Comparison of ENCODE assay signal across 8 cellular contexts in the genomic region with DNA sequence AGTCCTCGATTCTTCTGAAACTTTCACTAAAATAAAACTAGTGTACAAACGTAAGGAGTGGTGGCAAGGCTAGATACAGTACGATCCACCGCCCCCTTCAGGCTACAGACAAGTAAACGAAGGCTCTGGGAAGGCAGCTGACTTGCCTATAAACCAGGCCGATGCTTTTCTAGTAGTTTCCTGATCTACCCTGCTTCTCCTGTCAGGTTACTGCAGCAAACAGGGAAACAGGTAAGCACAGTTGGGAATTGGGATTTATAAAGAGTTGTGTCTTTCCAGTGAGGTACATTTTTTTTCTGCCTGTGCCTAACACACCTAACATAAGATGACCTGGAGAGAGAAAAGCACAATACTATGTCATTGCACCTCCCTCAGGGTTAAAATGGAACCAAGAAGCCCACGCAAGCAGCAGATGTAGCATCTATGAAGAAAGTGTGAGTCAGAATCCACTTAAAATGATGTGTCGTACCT.
DNase-seq lines count a peak whose midpoint lies in the region; ATAC-seq and TF ChIP-seq lines count a peak whose summit lies in the region.

No MANE protein-coding gene starts in this region.

- intact Hi-C loops in CD14-positive monocyte (cut with micrococcal nuclease), result no loop called here
- intact Hi-C loops in activated CD4-positive, alpha-beta T cell treated with anti-CD3 and anti-CD28 coated beads, Interleukin-2, amount 10 ng/mL, durations not matched to agents 24 days and 14 days (cut with micrococcal nuclease), result loop anchor here (1.0 to 5.0 kb wide), 5 partner anchors 9 to 509 kb away; partner anchors contain the start of gene NCK2

- no peaks in the 10 kb centered on the region for H3K9me3 ChIP-seq in endodermal cell (ENCODE audit: control insufficient read depth, low read length)

- DNase-seq in CD14-positive monocyte (ENCODE audit: low spot score) (no peak), endodermal cell (no peak), pons (ENCODE audit: low spot score) (peak; percentile 14), mesenteric fat pad (ENCODE audit: low spot score) (no peak), amygdala (lab: John Stamatoyannopoulos, UW) (no peak), T1000 (lab: John Stamatoyannopoulos, UW) (no peak)
- peak; percentile 86 for DNase-seq in activated CD4-positive, alpha-beta T cell treated with anti-CD3 and anti-CD28 coated beads, Interleukin-2, amount 10 ng/mL, durations not matched to agents 24 days and 14 days

- no peaks in the 10 kb centered on the region for H3K27me3 ChIP-seq in endodermal cell (ENCODE audit: control insufficient read depth, insufficient read depth, low read length, poor library complexity, severe bottlenecking)

- H3K27ac Mint-ChIP-seq in CD14-positive monocyte (no peak overlapping the region), endodermal cell (no peak overlapping the region)
- peak overlapping the region; percentile 73 for H3K27ac Mint-ChIP-seq in activated CD4-positive, alpha-beta T cell treated with anti-CD3 and anti-CD28 coated beads, Interleukin-2, amount 10 ng/mL, durations not matched to agents 24 days and 14 days

- TF ChIP-seq CTCF in CD14-positive monocyte (IDR thresholded peaks at IDR 0.05) (peak; percentile 22), endodermal cell (conservative IDR thresholded peaks at IDR 0.05) (peak; percentile 72)

- H3K4me3 ChIP-seq in endodermal cell (ENCODE audit: low read length), result no peak overlapping the region

- peak; percentile 57 for ATAC-seq in HG02852 (IDR thresholded peaks at IDR 0.05; ENCODE audit: unreplicated experiment)

- peaks cover 0 to 3% (median 0%) of the 10 kb centered on the region in 7 donors for H3K9me3 Mint-ChIP-seq in CD14-positive monocyte
- no peaks in the 10 kb centered on the region for H3K9me3 Mint-ChIP-seq in activated CD4-positive, alpha-beta T cell treated with anti-CD3 and anti-CD28 coated beads, Interleukin-2, amount 10 ng/mL, durations not matched to agents 24 days and 14 days
- H3K9me3 Mint-ChIP-seq in endodermal cell, result no peaks in the 10 kb centered on the region

- no peak overlapping the region for H3K27ac ChIP-seq in endodermal cell (ENCODE audit: low read depth, low read length)

- no peaks in the 10 kb centered on the region for H3K4me1 Mint-ChIP-seq in CD14-positive monocyte
- H3K4me1 Mint-ChIP-seq in activated CD4-positive, alpha-beta T cell treated with anti-CD3 and anti-CD28 coated beads, Interleukin-2, amount 10 ng/mL, durations not matched to agents 24 days and 14 days, result peaks cover 29% of the 10 kb centered on the region
- H3K4me1 Mint-ChIP-seq in endodermal cell, result peaks cover 2% of the 10 kb centered on the region

- no peaks in the 10 kb centered on the region for H3K36me3 ChIP-seq in endodermal cell (ENCODE audit: control insufficient read depth, insufficient read depth, low read length)

- H3K36me3 Mint-ChIP-seq in CD14-positive monocyte (peaks cover 3 to 4% of the 10 kb centered on the region in 2 donors), endodermal cell (ENCODE audit: low read depth) (no peaks in the 10 kb centered on the region)
- peaks cover 9% of the 10 kb centered on the region for H3K36me3 Mint-ChIP-seq in activated CD4-positive, alpha-beta T cell treated with anti-CD3 and anti-CD28 coated beads, Interleukin-2, amount 10 ng/mL, durations not matched to agents 24 days and 14 days (ENCODE audit: low read depth)

- WGBS in endodermal cell (ENCODE audit: insufficient coverage in 1 of 2, insufficient read length in 1 of 2), 2 experiments, result 86 to 88% methylated on average over 6 to 8 of the region's 8 CpGs

- H3K9ac ChIP-seq in endodermal cell (ENCODE audit: extremely low read depth, low read length, poor library complexity, severe bottlenecking), result no peak overlapping the region

- H3K27me3 Mint-ChIP-seq in CD14-positive monocyte (ENCODE audit: low read depth in 3 of 3) (peaks cover 0 to 6% (median 1%) of the 10 kb centered on the region in 3 donors), endodermal cell (ENCODE audit: insufficient read depth) (no peaks in the 10 kb centered on the region)
- no peaks in the 10 kb centered on the region for H3K27me3 Mint-ChIP-seq in activated CD4-positive, alpha-beta T cell treated with anti-CD3 and anti-CD28 coated beads, Interleukin-2, amount 10 ng/mL, durations not matched to agents 24 days and 14 days

- no peaks in the 10 kb centered on the region for H3K4me1 ChIP-seq in endodermal cell (ENCODE audit: control insufficient read depth, insufficient read depth, low read length)

- H3K4me3 Mint-ChIP-seq in CD14-positive monocyte (no peak overlapping the region), endodermal cell (no peak overlapping the region)
- H3K4me3 Mint-ChIP-seq in activated CD4-positive, alpha-beta T cell treated with anti-CD3 and anti-CD28 coated beads, Interleukin-2, amount 10 ng/mL, durations not matched to agents 24 days and 14 days, result peak overlapping the region; percentile 60

Comparison
In these comparisons a context has a peak if more than half of its experiments do, and no peak if none do; other contexts are left out.
1. DNase-seq: peak in activated CD4-positive, alpha-beta T cell treated with anti-CD3 and anti-CD28 coated beads, Interleukin-2, amount 10 ng/mL, durations not matched to agents 24 days and 14 days (single experiment) and pons (single experiment); none in CD14-positive monocyte (single experiment), endodermal cell (single experiment), mesenteric fat pad (single experiment), amygdala (0 of 56) and T1000 (single experiment).